Comparison of ENCODE assay signal across 16 cellular contexts in genomic region chr19:54017266-54017665, GRCh38. TPM values are rescaled to one million over a fixed set of nuclear protein-coding genes. Genes with fewer than 3 reads are reported as not detected.
A peak's percentile ranks its signal among the peaks of the same experiment; 100 is the strongest.
DNase-seq lines count a peak whose midpoint lies in the region; ATAC-seq, FAIRE-seq and TF ChIP-seq lines count a peak whose summit lies in the region.
"Had no signal": no experiment of that assay in that cellular context is flagged by ENCODE, and none has a peak within 500 bp of the region (broad histone marks: within the 10 kb centered on the region; RNA-seq: fewer than 3 reads in every experiment).

No MANE protein-coding gene starts in this region.

- no peak for ATAC-seq in stimulated activated memory B cell treated with anti-CD40 and anti-IgM and Interleukin-4, amounts not matched to agents 10 μg/mL and 1 μg/mL and 100 μg/mL, for 72 hours
- no peak for ATAC-seq in left ventricle myocardium superior
- ATAC-seq: activated naive CD8-positive, alpha-beta T cell treated with anti-CD3 and anti-CD28 coated beads, Interleukin-2, amount 50 U/mL, for 24 hours had no signal

- no peaks in the 10 kb centered on the region for H3K36me3 ChIP-seq in small intestine (ENCODE audit: control insufficient read depth in 2 of 2, insufficient read depth in 2 of 2, low read length in 2 of 2)
- H3K36me3 ChIP-seq: colonic mucosa, thyroid gland had no signal

- WGBS in small intestine, 3 donors, result 77 to 86% (median 84%) methylated on average over 4 of the region's 4 CpGs

- H3K27me3 ChIP-seq in small intestine (ENCODE audit: control insufficient read depth in 2 of 2, insufficient read depth in 2 of 2, low read length in 2 of 2), result no peaks in the 10 kb centered on the region
- H3K27me3 ChIP-seq: colonic mucosa, thyroid gland had no signal

- no peak overlapping the region for H3K27ac ChIP-seq in small intestine (ENCODE audit: low read depth in 1 of 2, low read length in 1 of 2)
- H3K27ac ChIP-seq: colonic mucosa, thyroid gland had no signal

- no peak for TF ChIP-seq CTCF in choroid plexus epithelial cell (conservative IDR thresholded peaks at IDR 0.05; ENCODE audit: low read depth, low read length)

- intact Hi-C loops in left ventricle myocardium superior (cut with micrococcal nuclease), result no loop called here

- H3K4me3 Mint-ChIP-seq in stimulated activated memory B cell treated with anti-CD40 and anti-IgM and Interleukin-4, amounts not matched to agents 10 μg/mL and 1 μg/mL and 100 μg/mL, for 72 hours, result no peak overlapping the region
- H3K4me3 Mint-ChIP-seq: activated naive CD8-positive, alpha-beta T cell treated with anti-CD3 and anti-CD28 coated beads, Interleukin-2, amount 50 U/mL, for 24 hours had no signal

- H3K36me3 Mint-ChIP-seq in stimulated activated memory B cell treated with anti-CD40 and anti-IgM and Interleukin-4, amounts not matched to agents 10 μg/mL and 1 μg/mL and 100 μg/mL, for 72 hours, result peaks cover 5% of the 10 kb centered on the region

- peaks cover 34% of the 10 kb centered on the region for H3K27me3 Mint-ChIP-seq in stimulated activated memory B cell treated with anti-CD40 and anti-IgM and Interleukin-4, amounts not matched to agents 10 μg/mL and 1 μg/mL and 100 μg/mL, for 72 hours

- no peak overlapping the region for H3K27ac Mint-ChIP-seq in stimulated activated memory B cell treated with anti-CD40 and anti-IgM and Interleukin-4, amounts not matched to agents 10 μg/mL and 1 μg/mL and 100 μg/mL, for 72 hours
- H3K27ac Mint-ChIP-seq: activated naive CD8-positive, alpha-beta T cell treated with anti-CD3 and anti-CD28 coated beads, Interleukin-2, amount 50 U/mL, for 24 hours had no signal

- H3K9me3 Mint-ChIP-seq in stimulated activated memory B cell treated with anti-CD40 and anti-IgM and Interleukin-4, amounts not matched to agents 10 μg/mL and 1 μg/mL and 100 μg/mL, for 72 hours, result peaks cover 25% of the 10 kb centered on the region
- H3K9me3 Mint-ChIP-seq: activated naive CD8-positive, alpha-beta T cell treated with anti-CD3 and anti-CD28 coated beads, Interleukin-2, amount 50 U/mL, for 24 hours had no signal

- no peaks in the 10 kb centered on the region for H3K4me1 Mint-ChIP-seq in stimulated activated memory B cell treated with anti-CD40 and anti-IgM and Interleukin-4, amounts not matched to agents 10 μg/mL and 1 μg/mL and 100 μg/mL, for 72 hours

- H3K4me3 ChIP-seq in choroid plexus epithelial cell (ENCODE audit: low read depth, low read length) (no peak overlapping the region), small intestine (ENCODE audit: low read depth in 1 of 2, low read length in 2 of 2) (no peak overlapping the region)
- H3K4me3 ChIP-seq: colonic mucosa, thyroid gland had no signal

- H3K4me1 ChIP-seq in small intestine (ENCODE audit: control insufficient read depth in 2 of 2, insufficient read depth in 1 of 2, low read depth in 1 of 2, low read length in 1 of 2), result no peaks in the 10 kb centered on the region
- H3K4me1 ChIP-seq: colonic mucosa, thyroid gland had no signal

- H3K9me3 ChIP-seq in small intestine (ENCODE audit: control insufficient read depth, low read depth), result no peaks in the 10 kb centered on the region
- H3K9me3 ChIP-seq: colonic mucosa, thyroid gland had no signal

- DNase-seq in NOMO-1 (lab: John Stamatoyannopoulos, UW; ENCODE audit: unreplicated experiment in 2 of 2) (peak; percentile 17 to 28), NOMO-1 treated with dmso at 0.1 percent for 144 hours (lab: John Stamatoyannopoulos, UW; ENCODE audit: unreplicated experiment) (no peak), NCI-H226 (peak; percentile 100), choroid plexus epithelial cell (ENCODE audit: low read depth) (peak; percentile 89), small intestine (peak; percentile 5), left ventricle myocardium superior (no peak), NCI-H187 treated with DMSO at 0.1 percent for 48 hours (lab: John Stamatoyannopoulos, UW) (no peak)
- DNase-seq: activated CD8-positive, alpha-beta memory T cell treated with anti-CD3 and anti-CD28 coated beads, Interleukin-2, amount 50 U/mL, for 4 hours; activated naive CD8-positive, alpha-beta T cell treated with anti-CD3 and anti-CD28 coated beads, Interleukin-2, amount 50 U/mL, for 24 hours; colonic mucosa; KG1; NCI-H2081 treated with DMSO at 0.1 percent for 48 hours; thyroid gland had no signal

- FAIRE-seq in small intestine (lab: Jason Lieb, UNC), result no peak

RNA-seq across cellular contexts. Expression of gene CACNG6, which starts 25.8 kb away (rescaled TPM):
- polyA plus RNA-seq in small intestine, result under 1 TPM in 1 of 3 donors, not detected in 2; 0.06 TPM
- not detected for total RNA-seq in left ventricle myocardium superior
- total RNA-seq: colonic mucosa, mononuclear cell, thyroid gland had no signal

RNA-seq across cellular contexts. Expression of gene VSTM1, which starts 46.4 kb away (rescaled TPM):
- not detected for polyA plus RNA-seq in small intestine
- total RNA-seq in left ventricle myocardium superior, result not detected
- total RNA-seq: colonic mucosa, thyroid gland had no signal
- polyA plus RNA-seq: AG04450 had no signal

RNA-seq across cellular contexts. Expression of gene CACNG8, which starts 54.5 kb away (rescaled TPM):
- under 1 TPM in 1 of 3 donors, not detected in 2; 0.12 TPM for polyA plus RNA-seq in small intestine
- total RNA-seq in left ventricle myocardium superior, result 0.02 TPM
- total RNA-seq: mononuclear cell, thyroid gland had no signal

Comparison
In these comparisons a context has a peak if more than half of its experiments do, and no peak if none do; other contexts are left out.
1. DNase-seq: peak in NOMO-1 (2 of 2), NCI-H226 (single experiment), choroid plexus epithelial cell (single experiment) and small intestine (single experiment); none in NOMO-1 treated with dmso at 0.1 percent for 144 hours (single experiment), left ventricle myocardium superior (single experiment) and NCI-H187 treated with DMSO at 0.1 percent for 48 hours (single experiment).